ENCODE assay signal across 20 cellular contexts in the genomic region with DNA sequence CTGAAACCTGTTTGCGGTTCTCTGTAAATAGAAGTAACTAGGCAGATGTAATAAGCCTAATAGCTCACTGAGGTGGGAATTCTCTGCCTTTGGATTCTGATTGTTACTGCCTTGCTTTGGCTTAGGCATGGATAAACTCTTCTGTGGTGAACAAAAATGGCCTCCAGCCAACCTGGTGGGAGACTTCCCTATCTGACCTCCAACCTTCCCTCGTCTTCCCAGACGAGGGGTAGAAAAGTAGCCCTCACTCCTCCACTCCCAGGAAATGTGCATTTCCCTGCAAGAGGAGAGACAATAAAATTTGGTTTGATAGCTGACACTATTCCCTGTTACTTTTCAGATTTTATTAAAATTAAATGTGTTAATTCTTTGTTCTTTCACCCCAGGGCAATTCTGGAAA. TPM values are rescaled to one million over a fixed set of nuclear protein-coding genes. Genes with fewer than 3 reads are reported as not detected.
DNase-seq lines count a peak whose midpoint lies in the region; ATAC-seq and TF ChIP-seq lines count a peak whose summit lies in the region.
"Had no signal": no experiment of that assay in that cellular context is flagged by ENCODE, and none has a peak within 500 bp of the region (broad histone marks: within the 10 kb centered on the region; RNA-seq: fewer than 3 reads in every experiment).

No MANE protein-coding gene starts in this region.

- peak overlapping the region; percentile 84 for H3K4me3 Mint-ChIP-seq in activated T-cell treated with anti-CD3 and anti-CD28 coated beads, Interleukin-2, amount 50 U/mL, for 24 hours
- H3K4me3 Mint-ChIP-seq in GM23338: no peak overlapping the region
- H3K4me3 Mint-ChIP-seq in activated T-helper 2 cell treated with anti-CD3 and anti-CD28 coated beads, Interferon-gamma antibody, Interleukin-2, Interleukin-4, amounts not matched to agents 10 μg/mL and 5 μg/mL and 100 μg/mL, durations not matched to agents 14 hours and 24 hours and 36 hours (ENCODE audit: low read depth): peak overlapping the region; percentile 91
- H3K4me3 Mint-ChIP-seq: brain had no signal

- no peaks in the 10 kb centered on the region for H3K36me3 ChIP-seq in GM23338 (ENCODE audit: insufficient read depth)
- peaks cover 0 to 3% of the 10 kb centered on the region in 2 experiments for H3K36me3 ChIP-seq in trophoblast cell (ENCODE audit: control insufficient read depth in 1 of 2, insufficient read depth in 2 of 2, low read length in 2 of 2)
- H3K36me3 ChIP-seq: colonic mucosa had no signal

- H3K27me3 ChIP-seq in GM23338 (ENCODE audit: insufficient read depth) (no peaks in the 10 kb centered on the region), trophoblast cell (ENCODE audit: insufficient read depth, low read length) (no peaks in the 10 kb centered on the region)
- H3K27me3 ChIP-seq: colonic mucosa had no signal

- peak overlapping the region; percentile 45; the same call in 1 of the 2 replicates for H2AFZ ChIP-seq in GM23338
- H2AFZ ChIP-seq in trophoblast cell (ENCODE audit: insufficient read depth, low read length, poor library complexity): no peak overlapping the region

- no peak overlapping the region for H3K18ac ChIP-seq in trophoblast cell (ENCODE audit: low read length)

- ATAC-seq in GM23338 (no peak), SK-N-SH treated with all-trans-retinoic acid at 6 μM for 48 hours (no peak), HG02678 (IDR thresholded peaks at IDR 0.05; ENCODE audit: unreplicated experiment) (no peak)
- ATAC-seq: PC-3 had no signal

- H3K9me2 ChIP-seq in GM23338 (ENCODE audit: insufficient read depth): no peaks in the 10 kb centered on the region

- TF ChIP-seq CTCF in GM23338 (conservative IDR thresholded peaks at IDR 0.05; ENCODE audit: low read depth in 2 of 2): no peak

- H3F3A ChIP-seq in GM23338 (replicated peaks; ENCODE audit: low read depth): no peaks in the 10 kb centered on the region

- H3K79me1 ChIP-seq in trophoblast cell (ENCODE audit: low read length): peaks cover 11% of the 10 kb centered on the region

- peak overlapping the region; percentile 49 for H2BK5ac ChIP-seq in trophoblast cell (ENCODE audit: low read depth, low read length, poor library complexity)

- no peak overlapping the region for H3K14ac ChIP-seq in trophoblast cell (ENCODE audit: low read length)

- H3K4me2 ChIP-seq in GM23338: no peak overlapping the region
- no peak overlapping the region for H3K4me2 ChIP-seq in trophoblast cell (ENCODE audit: low read length)

- H4K8ac ChIP-seq in trophoblast cell (ENCODE audit: low read depth, low read length): peak overlapping the region; percentile 70

- H3K9ac ChIP-seq in trophoblast cell (ENCODE audit: low read length): no peak overlapping the region

- no peak for DNase-seq in activated T-cell treated with anti-CD3 and anti-CD28 coated beads, Interleukin-2, amount 50 U/mL, for 24 hours
- DNase-seq in activated T-cell treated with anti-CD3 and anti-CD28 coated beads for 4 hours (no peak), GM23338 (ENCODE audit: low spot score) (no peak), trophoblast cell (no peak), NCI-H1694 treated with DMSO at 0.1 percent for 48 hours (lab: John Stamatoyannopoulos, UW) (no peak)
- no peak for DNase-seq in activated T-helper 2 cell treated with anti-CD3 and anti-CD28 coated beads, Interferon-gamma antibody, Interleukin-2, Interleukin-4, amounts not matched to agents 10 μg/mL and 5 μg/mL and 100 μg/mL, durations not matched to agents 14 hours and 24 hours and 36 hours (ENCODE audit: low spot score)
- DNase-seq: Caco-2, hypothalamus, kidney glomerular epithelial cell, mesenchymal stem cell, NCI-H187, NCI-H510A had no signal

- no peak overlapping the region for H4K12ac ChIP-seq in trophoblast cell (ENCODE audit: low read depth, low read length)

- peak overlapping the region; percentile 43 for H2BK120ac ChIP-seq in trophoblast cell (ENCODE audit: insufficient read depth, low read length, poor library complexity)

- intact Hi-C loops in activated T-helper 2 cell treated with anti-CD3 and anti-CD28 coated beads, Interferon-gamma antibody, Interleukin-2, Interleukin-4, amounts not matched to agents 10 μg/mL and 5 μg/mL and 100 μg/mL, durations not matched to agents 14 hours and 24 hours and 36 hours (cut with micrococcal nuclease): no loop called here

- no peak overlapping the region for H3K23ac ChIP-seq in trophoblast cell (ENCODE audit: low read length)

- H4K20me1 ChIP-seq in GM23338 (replicated peaks; ENCODE audit: insufficient read depth): no peaks in the 10 kb centered on the region

- no peaks in the 10 kb centered on the region for H3K9me3 Mint-ChIP-seq in activated T-cell treated with anti-CD3 and anti-CD28 coated beads, Interleukin-2, amount 50 U/mL, for 24 hours
- H3K9me3 Mint-ChIP-seq in GM23338: no peaks in the 10 kb centered on the region
- H3K9me3 Mint-ChIP-seq in activated T-helper 2 cell treated with anti-CD3 and anti-CD28 coated beads, Interferon-gamma antibody, Interleukin-2, Interleukin-4, amounts not matched to agents 10 μg/mL and 5 μg/mL and 100 μg/mL, durations not matched to agents 14 hours and 24 hours and 36 hours: peaks cover 4% of the 10 kb centered on the region
- H3K9me3 Mint-ChIP-seq: brain had no signal

- H3K4me1 Mint-ChIP-seq in activated T-cell treated with anti-CD3 and anti-CD28 coated beads, Interleukin-2, amount 50 U/mL, for 24 hours (ENCODE audit: low read depth): peaks cover 91% of the 10 kb centered on the region
- H3K4me1 Mint-ChIP-seq in GM23338: peaks cover 4% of the 10 kb centered on the region; the same call in 1 of the 3 replicates
- H3K4me1 Mint-ChIP-seq in activated T-helper 2 cell treated with anti-CD3 and anti-CD28 coated beads, Interferon-gamma antibody, Interleukin-2, Interleukin-4, amounts not matched to agents 10 μg/mL and 5 μg/mL and 100 μg/mL, durations not matched to agents 14 hours and 24 hours and 36 hours (ENCODE audit: low read depth): peaks cover 74% of the 10 kb centered on the region

- H3K27ac ChIP-seq in GM23338 (ENCODE audit: low read depth) (no peak overlapping the region), trophoblast cell (ENCODE audit: low read depth, low read length) (no peak overlapping the region)
- H3K27ac ChIP-seq: colonic mucosa, SK-N-MC had no signal

- H3K27ac Mint-ChIP-seq in activated T-cell treated with anti-CD3 and anti-CD28 coated beads, Interleukin-2, amount 50 U/mL, for 24 hours: no peak overlapping the region
- H3K27ac Mint-ChIP-seq in GM23338: no peak overlapping the region
- peak overlapping the region; percentile 98 for H3K27ac Mint-ChIP-seq in activated T-helper 2 cell treated with anti-CD3 and anti-CD28 coated beads, Interferon-gamma antibody, Interleukin-2, Interleukin-4, amounts not matched to agents 10 μg/mL and 5 μg/mL and 100 μg/mL, durations not matched to agents 14 hours and 24 hours and 36 hours

- H3K4me1 ChIP-seq in GM23338 (ENCODE audit: insufficient read depth) (no peaks in the 10 kb centered on the region), trophoblast cell (ENCODE audit: control insufficient read depth in 1 of 2, insufficient read depth in 2 of 2, low read length in 2 of 2) (peaks cover 1 to 3% of the 10 kb centered on the region in 2 experiments)
- H3K4me1 ChIP-seq: colonic mucosa had no signal

- peak overlapping the region; percentile 47 for H4K91ac ChIP-seq in trophoblast cell (ENCODE audit: low read depth, low read length)

- peaks cover 30% of the 10 kb centered on the region for H3K36me3 Mint-ChIP-seq in activated T-cell treated with anti-CD3 and anti-CD28 coated beads, Interleukin-2, amount 50 U/mL, for 24 hours (ENCODE audit: low read depth)
- H3K36me3 Mint-ChIP-seq in GM23338 (ENCODE audit: low read depth): no peaks in the 10 kb centered on the region
- peaks cover 36% of the 10 kb centered on the region for H3K36me3 Mint-ChIP-seq in activated T-helper 2 cell treated with anti-CD3 and anti-CD28 coated beads, Interferon-gamma antibody, Interleukin-2, Interleukin-4, amounts not matched to agents 10 μg/mL and 5 μg/mL and 100 μg/mL, durations not matched to agents 14 hours and 24 hours and 36 hours (ENCODE audit: low read depth)
- H3K36me3 Mint-ChIP-seq: brain had no signal

- H3K4ac ChIP-seq in trophoblast cell (ENCODE audit: low read depth, low read length): no peak overlapping the region

- H3K9me3 ChIP-seq in trophoblast cell (ENCODE audit: insufficient read depth, low read depth, low read length): no peaks in the 10 kb centered on the region
- H3K9me3 ChIP-seq: Caco-2, colonic mucosa had no signal

- no CpG with 5 or more reads among the region's 3 CpGs for WGBS in trophoblast cell (ENCODE audit: extremely low coverage, insufficient coverage, insufficient read length)

- H3K4me3 ChIP-seq in GM23338 (no peak overlapping the region), trophoblast cell (ENCODE audit: low read depth, low read length) (no peak overlapping the region)
- H3K4me3 ChIP-seq: colonic mucosa, SK-N-MC had no signal

- peak overlapping the region; percentile 80 for H2BK12ac ChIP-seq in trophoblast cell (ENCODE audit: low read length)

- no peaks in the 10 kb centered on the region for H3K27me3 Mint-ChIP-seq in activated T-cell treated with anti-CD3 and anti-CD28 coated beads, Interleukin-2, amount 50 U/mL, for 24 hours
- H3K27me3 Mint-ChIP-seq in GM23338 (ENCODE audit: insufficient read depth, low read depth, poor library complexity): peaks cover 2% of the 10 kb centered on the region
- H3K27me3 Mint-ChIP-seq in activated T-helper 2 cell treated with anti-CD3 and anti-CD28 coated beads, Interferon-gamma antibody, Interleukin-2, Interleukin-4, amounts not matched to agents 10 μg/mL and 5 μg/mL and 100 μg/mL, durations not matched to agents 14 hours and 24 hours and 36 hours (ENCODE audit: low read depth): no peaks in the 10 kb centered on the region
- H3K27me3 Mint-ChIP-seq: brain had no signal

- H3K79me2 ChIP-seq in GM23338 (replicated peaks; ENCODE audit: insufficient read depth) (no peaks in the 10 kb centered on the region), trophoblast cell (ENCODE audit: control insufficient read depth, insufficient read depth, low read length, poor library complexity) (no peaks in the 10 kb centered on the region)

- H2AK5ac ChIP-seq in trophoblast cell (ENCODE audit: low read length): no peak overlapping the region

TF ChIP-seq in SK-N-SH treated with all-trans-retinoic acid at 6 μM for 48 hours, 23 proteins besides CTCF, POLR2A, EP300 and RAD21 (continues in another document):
- TF ChIP-seq ZC3H10 (CRISPR knock-in tag; IDR thresholded peaks at IDR 0.05): no peak
- no peak for TF ChIP-seq ZNF70 (CRISPR knock-in tag; IDR thresholded peaks at IDR 0.05)

RNA-seq across cellular contexts. Expression of a gene that starts 0.6 kb away (rescaled TPM):
- not detected in 2 replicates for total RNA-seq in GM23338 (2014; rRNA removed; shearing (Covaris generic))
- polyA plus RNA-seq in GM23338 (2016; fragmentation: Nextera tagmentation; extraction: Ambion mirVana): 0.09 and 0.91 TPM in 2 replicates
- total RNA-seq in activated T-helper 2 cell treated with anti-CD3 and anti-CD28 coated beads, Interferon-gamma antibody, Interleukin-2, Interleukin-4, amounts not matched to agents 10 μg/mL and 5 μg/mL and 100 μg/mL, durations not matched to agents 14 hours and 24 hours and 36 hours: 64.2 and 67.9 TPM in 2 replicates
- 0.46 and 0.49 TPM in 2 replicates for polyA plus RNA-seq in trophoblast cell (2013)
- total RNA-seq: fibroblast of villous mesenchyme, PC-3 had no signal

RNA-seq across cellular contexts. Expression of a gene that starts 53.8 kb away (rescaled TPM):
- total RNA-seq in GM23338 (2014; rRNA removed; shearing (Covaris generic)): not detected in 2 replicates
- polyA plus RNA-seq in GM23338 (2016; fragmentation: Nextera tagmentation; extraction: Ambion mirVana): not detected in 2 replicates
- 543 and 546 TPM in 2 replicates for total RNA-seq in activated T-helper 2 cell treated with anti-CD3 and anti-CD28 coated beads, Interferon-gamma antibody, Interleukin-2, Interleukin-4, amounts not matched to agents 10 μg/mL and 5 μg/mL and 100 μg/mL, durations not matched to agents 14 hours and 24 hours and 36 hours
- 7.3 and 7.8 TPM in 2 replicates for polyA plus RNA-seq in trophoblast cell (2013)
- total RNA-seq: fibroblast of villous mesenchyme, urinary bladder had no signal

Comparison
In these comparisons a context has a peak if more than half of its experiments do, and no peak if none do; other contexts are left out.
1. RNA of a gene that starts 0.6 kb away (total RNA-seq): 64.2 to 67.9 TPM in activated T-helper 2 cell treated with anti-CD3 and anti-CD28 coated beads, Interferon-gamma antibody, Interleukin-2, Interleukin-4, amounts not matched to agents 10 μg/mL and 5 μg/mL and 100 μg/mL, durations not matched to agents 14 hours and 24 hours and 36 hours; not detected in GM23338; every median in the first group is over 10 times any median in the second.
2. RNA of a gene that starts 53.8 kb away (total RNA-seq): 543 to 546 TPM in activated T-helper 2 cell treated with anti-CD3 and anti-CD28 coated beads, Interferon-gamma antibody, Interleukin-2, Interleukin-4, amounts not matched to agents 10 μg/mL and 5 μg/mL and 100 μg/mL, durations not matched to agents 14 hours and 24 hours and 36 hours; not detected in GM23338; every median in the first group is over 100 times any median in the second.